Comparison of ENCODE assay signal across 8 cellular contexts in the genomic region with DNA sequence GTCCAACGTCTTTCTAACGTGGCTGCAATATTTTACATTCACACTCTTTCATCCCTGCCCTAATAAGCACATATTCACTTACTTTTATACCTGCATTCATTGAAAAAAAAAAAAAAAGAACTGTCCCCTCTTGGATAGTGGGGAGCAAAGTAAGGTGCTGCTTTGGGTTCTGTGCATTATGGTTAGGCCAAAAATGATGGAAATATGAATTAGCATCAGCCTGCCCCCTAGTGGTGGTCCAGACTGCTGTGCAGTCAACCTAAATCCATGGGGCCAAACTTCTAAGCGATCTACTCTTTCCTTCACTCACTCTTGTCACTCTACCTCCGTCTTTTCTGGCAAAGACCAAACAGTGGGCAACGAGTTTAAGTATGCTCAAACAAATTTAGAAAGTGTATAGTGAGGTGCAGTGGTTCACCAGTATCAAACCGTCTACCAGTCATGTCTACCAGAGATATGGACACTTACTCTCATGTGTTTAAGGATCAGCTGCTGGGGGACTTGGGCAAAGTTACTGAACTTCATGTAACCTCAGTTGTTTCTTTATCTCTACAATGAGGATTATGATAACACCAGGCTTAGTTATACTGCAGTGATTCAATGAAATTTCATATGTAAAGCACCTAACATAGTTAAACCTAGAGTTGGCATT.
DNase-seq lines count a peak whose midpoint lies in the region; ATAC-seq, FAIRE-seq and TF ChIP-seq lines count a peak whose summit lies in the region.

No MANE protein-coding gene starts in this region.

- no peaks in the 10 kb centered on the region for H3K27me3 ChIP-seq in HepG2 (ENCODE audit: control insufficient read depth in 1 of 2, insufficient read depth in 2 of 2, low read length in 2 of 2)
- H3K27me3 ChIP-seq in thoracic aorta (replicated peaks; ENCODE audit: insufficient read depth) = no peaks in the 10 kb centered on the region
- no peaks in the 10 kb centered on the region for H3K27me3 ChIP-seq in effector memory CD4-positive, alpha-beta T cell (replicated peaks; ENCODE audit: control insufficient read depth, insufficient read depth, low read length, poor library complexity, severe bottlenecking)

- TF ChIP-seq CTCF in AG09319 (IDR thresholded peaks at IDR 0.05; ENCODE audit: low read depth, low read length) (peak; percentile 47), HepG2 (CRISPR knock-in tag; IDR thresholded peaks at IDR 0.05) (peak; percentile 70), thoracic aorta (IDR thresholded peaks at IDR 0.05) (peak; percentile 40)

- H3K4me2 ChIP-seq in HepG2 (ENCODE audit: low read depth, low read length) = no peak overlapping the region

- no peaks in the 10 kb centered on the region for H4K20me1 ChIP-seq in HepG2 (ENCODE audit: insufficient read depth, low read length)

- CTCF ChIA-PET in HepG2 (lab: Yijun Ruan, JAX; ENCODE audit: low intra/inter-chr PET ratio, low total read pairs) = interaction anchor here (1.0 kb wide), 2 partner anchors 1494 to 1500 kb away, joined by 4 to 5 read pairs; no protein-coding TSS in a partner anchor

- H3K9ac ChIP-seq in HepG2 (ENCODE audit: insufficient read depth, low read depth, low read length) = no peak overlapping the region

- POLR2A ChIA-PET in HepG2 (lab: Yijun Ruan, JAX) = no interaction called here

- no peak overlapping the region for H3K27ac ChIP-seq in HepG2 (ENCODE audit: extremely low read length, insufficient read depth, low read length)
- H3K27ac ChIP-seq in thoracic aorta = no peak overlapping the region
- no peak overlapping the region for H3K27ac ChIP-seq in effector memory CD4-positive, alpha-beta T cell (ENCODE audit: insufficient read depth, low read length, poor library complexity, severe bottlenecking)

- WGBS in HepG2 (ENCODE audit: low lambda C conversion rate) = 2% methylated on average over 6 of the region's 6 CpGs

- ATAC-seq in GM18498 (IDR thresholded peaks at IDR 0.05; ENCODE audit: unreplicated experiment) = peak; percentile 87
- peak; percentile 77 for ATAC-seq in HG02763 (IDR thresholded peaks at IDR 0.05; ENCODE audit: unreplicated experiment)
- peak; percentile 84 for ATAC-seq in HepG2
- ATAC-seq in thoracic aorta (ENCODE audit: insufficient number of reproducible peaks, low FRiP score, low read depth) = no peak

- DNase-seq in AG09319 (ENCODE audit: extremely low read depth, low read depth) (no peak), NCI-H1105 treated with DMSO at 0.1 percent for 48 hours (lab: John Stamatoyannopoulos, UW) (peak; percentile 4), astrocyte of the hippocampus (ENCODE audit: low read depth, low spot score) (peak; percentile 26), HepG2 (ENCODE audit: low spot score) (peak; percentile 23), thoracic aorta (ENCODE audit: low spot score) (no peak)
- no peak for DNase-seq in effector memory CD4-positive, alpha-beta T cell

- no peak for TF ChIP-seq RAD21 in HepG2 (CRISPR knock-in tag; IDR thresholded peaks at IDR 0.05)

- H3K9me3 ChIP-seq in HepG2 (ENCODE audit: low read length) (no peaks in the 10 kb centered on the region), thoracic aorta (no peaks in the 10 kb centered on the region)
- no peaks in the 10 kb centered on the region for H3K9me3 ChIP-seq in effector memory CD4-positive, alpha-beta T cell (ENCODE audit: control insufficient read depth, low read length)

- H3K4me3 ChIP-seq in HepG2 (replicated peaks in 1 of 3; ENCODE audit: insufficient read depth in 1 of 3, low read depth in 2 of 3, low read length in 3 of 3) (no peak overlapping the region), thoracic aorta (no peak overlapping the region)
- no peak overlapping the region for H3K4me3 ChIP-seq in effector memory CD4-positive, alpha-beta T cell (ENCODE audit: insufficient read depth, low read depth, low read length, poor library complexity, severe bottlenecking)

- TF ChIP-seq EP300 in HepG2 (IDR thresholded peaks at IDR 0.05; ENCODE audit: low read depth in 2 of 2, low read length in 2 of 2) = no peak
- no peak for TF ChIP-seq EP300 in HepG2 (CRISPR knock-in tag; IDR thresholded peaks at IDR 0.05; ENCODE audit: borderline replicate concordance)

- H3K36me3 ChIP-seq in HepG2 (replicated peaks in 1 of 2; ENCODE audit: control insufficient read depth in 1 of 2, insufficient read depth in 2 of 2, low read length in 2 of 2) = no peaks in the 10 kb centered on the region
- H3K36me3 ChIP-seq in thoracic aorta = no peaks in the 10 kb centered on the region
- no peaks in the 10 kb centered on the region for H3K36me3 ChIP-seq in effector memory CD4-positive, alpha-beta T cell (ENCODE audit: control insufficient read depth, insufficient read depth, low read length)

- no peaks in the 10 kb centered on the region for H3K79me2 ChIP-seq in HepG2 (ENCODE audit: insufficient read depth, low read length)

- TF ChIP-seq POLR2A in HepG2 (IDR thresholded peaks at IDR 0.05; ENCODE audit: insufficient read depth in 1 of 2, low read depth in 2 of 2, low read length in 2 of 2) = no peak

- in situ Hi-C loops in HepG2 (cut with HindIII; ENCODE audit: extremely low pct_ligation_motif_present, low pct_unique_long_range_greater_than_20kb) = loop anchor here (5.0 kb wide), 1 partner anchor 1492 kb away; no protein-coding TSS in a partner anchor

- intact Hi-C loops in HepG2 (cut with micrococcal nuclease; ENCODE audit: unreplicated experiment) = loop anchor here (1.0 to 10.0 kb wide), 4 partner anchors 992 to 1573 kb away; no protein-coding TSS in a partner anchor

- no peak overlapping the region for H2AFZ ChIP-seq in HepG2 (ENCODE audit: low read length)

- peak; percentile 8 for FAIRE-seq in HepG2 (lab: Jason Lieb, UNC)

- BruUV-seq in HepG2 (replicated peaks; lab: Mats Ljungman, UMichigan) = no TSS peak

- no peaks in the 10 kb centered on the region for H3K4me1 ChIP-seq in HepG2 (ENCODE audit: insufficient read depth, low read length)
- no peaks in the 10 kb centered on the region for H3K4me1 ChIP-seq in thoracic aorta (ENCODE audit: control insufficient read depth in 1 of 2, low read depth in 2 of 2)
- no peaks in the 10 kb centered on the region for H3K4me1 ChIP-seq in effector memory CD4-positive, alpha-beta T cell (ENCODE audit: control insufficient read depth, insufficient read depth, low read length, poor library complexity, severe bottlenecking)

TF ChIP-seq in HepG2, 621 proteins besides CTCF, POLR2A, EP300 and RAD21:
- no peak for TF ChIP-seq ZNF24 (IDR thresholded peaks at IDR 0.05)
- no peak for TF ChIP-seq JUNB (CRISPR knock-in tag; IDR thresholded peaks at IDR 0.05; ENCODE audit: borderline replicate concordance)
- peak; percentile 81 for TF ChIP-seq SMC3 (IDR thresholded peaks at IDR 0.05; ENCODE audit: low read length)
- no peak for TF ChIP-seq ELF4 (CRISPR knock-in tag; IDR thresholded peaks at IDR 0.05; ENCODE audit: borderline replicate concordance)
- TF ChIP-seq STAG1 (CRISPR knock-in tag; IDR thresholded peaks at IDR 0.05) = peak; percentile 73
- no peak for TF ChIP-seq NKX3-1 (CRISPR knock-in tag; IDR thresholded peaks at IDR 0.05)
- TF ChIP-seq, protein P1, sequence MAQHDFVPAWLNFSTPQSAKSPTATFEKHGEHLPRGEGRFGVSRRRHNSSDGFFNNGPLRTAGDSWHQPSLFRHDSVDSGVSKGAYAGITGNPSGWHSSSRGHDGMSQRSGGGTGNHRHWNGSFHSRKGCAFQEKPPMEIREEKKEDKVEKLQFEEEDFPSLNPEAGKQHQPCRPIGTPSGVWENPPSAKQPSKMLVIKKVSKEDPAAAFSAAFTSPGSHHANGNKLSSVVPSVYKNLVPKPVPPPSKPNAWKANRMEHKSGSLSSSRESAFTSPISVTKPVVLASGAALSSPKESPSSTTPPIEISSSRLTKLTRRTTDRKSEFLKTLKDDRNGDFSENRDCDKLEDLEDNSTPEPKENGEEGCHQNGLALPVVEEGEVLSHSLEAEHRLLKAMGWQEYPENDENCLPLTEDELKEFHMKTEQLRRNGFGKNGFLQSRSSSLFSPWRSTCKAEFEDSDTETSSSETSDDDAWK (CRISPR knock-in tag; IDR thresholded peaks at IDR 0.05) = no peak
- no peak for TF ChIP-seq ZFP36L1 (CRISPR knock-in tag; IDR thresholded peaks at IDR 0.05)
- TF ChIP-seq, protein P2, sequence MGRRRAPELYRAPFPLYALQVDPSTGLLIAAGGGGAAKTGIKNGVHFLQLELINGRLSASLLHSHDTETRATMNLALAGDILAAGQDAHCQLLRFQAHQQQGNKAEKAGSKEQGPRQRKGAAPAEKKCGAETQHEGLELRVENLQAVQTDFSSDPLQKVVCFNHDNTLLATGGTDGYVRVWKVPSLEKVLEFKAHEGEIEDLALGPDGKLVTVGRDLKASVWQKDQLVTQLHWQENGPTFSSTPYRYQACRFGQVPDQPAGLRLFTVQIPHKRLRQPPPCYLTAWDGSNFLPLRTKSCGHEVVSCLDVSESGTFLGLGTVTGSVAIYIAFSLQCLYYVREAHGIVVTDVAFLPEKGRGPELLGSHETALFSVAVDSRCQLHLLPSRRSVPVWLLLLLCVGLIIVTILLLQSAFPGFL (CRISPR knock-in tag; IDR thresholded peaks at IDR 0.05) = no peak
- TF ChIP-seq MEF2D (CRISPR knock-in tag; IDR thresholded peaks at IDR 0.05) = no peak
- no peak for TF ChIP-seq SYNCRIP (IDR thresholded peaks at IDR 0.05; ENCODE audit: insufficient read depth, low read depth, low read length)
- no peak for TF ChIP-seq NR2F2 (IDR thresholded peaks at IDR 0.05; ENCODE audit: borderline replicate concordance, low read depth)
- TF ChIP-seq IKZF4 (CRISPR knock-in tag; IDR thresholded peaks at IDR 0.05; ENCODE audit: borderline replicate concordance, low read depth, not compliant biosample characterization) = no peak
- TF ChIP-seq JDP2 (CRISPR knock-in tag; IDR thresholded peaks at IDR 0.05; ENCODE audit: borderline replicate concordance) = no peak

Comparison
In these comparisons a context has a peak if more than half of its experiments do, and no peak if none do; other contexts are left out.
1. DNase-seq: peak in NCI-H1105 treated with DMSO at 0.1 percent for 48 hours (single experiment), astrocyte of the hippocampus (single experiment) and HepG2 (single experiment); none in AG09319 (single experiment), thoracic aorta (single experiment) and effector memory CD4-positive, alpha-beta T cell (0 of 3).
2. Peak in every context shown above with its lines, with median percentiles within 50 percentile points of each other: CTCF ChIP-seq.